In genomic region chr15:53462631-53463030, GRCh38 we compare ENCODE assay signal across 24 cellular contexts.
"Had no signal": no experiment of that assay in that cellular context is flagged by ENCODE, and none has a peak within 500 bp of the region (broad histone marks: within the 10 kb centered on the region; RNA-seq: fewer than 3 reads in every experiment).

No MANE protein-coding gene starts in this region.

- ATAC-seq: esophagus mucosa; heart right ventricle; left cardiac atrium; left ventricle myocardium superior; natural killer cell treated with Interleukin-12 subunit alpha and Interleukin-12 subunit beta and Interleukin-15 and Interleukin-18, amount 100 ng/mL, for 72 hours; right lobe of liver; stimulated activated effector memory CD8-positive, alpha-beta T cell treated with anti-CD3 and anti-CD28 coated beads, Interleukin-12 subunit alpha, Interleukin-12 subunit beta, amount 100 ng/mL, for 72 hours; stimulated activated naive CD8-positive, alpha-beta T cell treated with anti-CD3 and anti-CD28 coated beads, Interleukin-15, amount 100 ng/mL, for 72 hours; upper lobe of right lung had no signal

- H3K4me3 ChIP-seq: heart right ventricle, lung, neural progenitor cell, ovary, right lobe of liver, testis, tibial nerve, upper lobe of right lung, vagina had no signal

- DNase-seq: cortex of kidney; effector memory CD4-positive, alpha-beta T cell; heart right ventricle; hypothalamus; islet precursor cell; left cardiac atrium; left ventricle myocardium superior; mesenchymal stem cell; midbrain; nucleus accumbens; ovary; right lobe of liver; stimulated activated CD4-positive, alpha-beta T cell treated with anti-CD3 and anti-CD28 coated beads, Interleukin-4, amount 100 ng/mL, for 1 hour; stimulated activated CD8-positive, alpha-beta memory T cell treated with anti-CD3 and anti-CD28 coated beads, Interleukin-4, amount 100 ng/mL, for 48 hours; stimulated activated naive CD8-positive, alpha-beta T cell treated with anti-CD3 and anti-CD28 coated beads, Interleukin-15, amount 100 ng/mL, for 72 hours; testis; upper lobe of right lung had no signal

- H3K27me3 ChIP-seq: neural progenitor cell, ovary, right lobe of liver, testis, tibial nerve, upper lobe of right lung, vagina had no signal

- H3K9me3 ChIP-seq: ovary, right lobe of liver, testis, upper lobe of right lung, vagina had no signal

- H3K36me3 ChIP-seq: heart right ventricle, neural progenitor cell, ovary, right lobe of liver, tibial nerve, upper lobe of right lung, vagina had no signal

- H3K4me1 ChIP-seq: heart right ventricle, neural progenitor cell, testis, tibial nerve, upper lobe of right lung, vagina had no signal

- H3K27ac ChIP-seq: heart right ventricle, neural progenitor cell, ovary, right lobe of liver, testis, tibial nerve, upper lobe of right lung, vagina had no signal
